ENCODE assay signal across 8 cellular contexts in the genomic region with DNA sequence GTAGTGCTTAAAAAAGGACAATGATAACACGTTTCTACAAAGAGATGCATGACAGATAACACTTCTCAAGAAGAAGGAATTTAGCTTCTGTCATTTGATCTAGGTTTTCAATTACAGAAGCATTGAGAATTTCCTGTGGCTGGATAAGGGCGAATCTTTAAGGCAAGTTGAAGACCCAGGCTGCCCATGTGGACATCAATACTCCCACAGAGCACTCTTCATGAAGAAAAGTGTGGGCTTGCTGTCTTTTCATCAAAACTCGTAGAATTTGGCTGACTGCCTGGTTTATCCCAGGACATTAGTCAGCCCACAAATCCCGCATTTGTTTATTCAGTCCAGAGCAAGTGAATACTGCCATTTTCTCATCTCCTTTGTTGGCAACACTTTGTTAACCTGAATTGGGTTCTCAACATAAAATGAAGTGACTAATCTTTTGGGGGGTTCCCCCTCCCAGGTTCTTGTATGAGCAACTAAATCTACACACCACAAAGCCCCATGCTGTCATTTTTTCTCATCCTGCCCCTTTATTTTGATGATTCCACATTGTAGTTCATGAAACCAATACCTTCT. TPM values are rescaled to one million over a fixed set of nuclear protein-coding genes. Genes with fewer than 3 reads are reported as not detected.
DNase-seq lines count a peak whose midpoint lies in the region; ATAC-seq, FAIRE-seq and TF ChIP-seq lines count a peak whose summit lies in the region.

No MANE protein-coding gene starts in this region.

- TF ChIP-seq POLR2A in GM12878 (IDR thresholded peaks at IDR 0.05; ENCODE audit: low read depth, low read length): no peak

- CTCF ChIA-PET in GM12878 (lab: Yijun Ruan, JAX): interaction anchor here (0.6 to 2.1 kb wide), 8 partner anchors 10 to 238 kb away, joined by 3 to 8 read pairs (median 4); no protein-coding TSS in a partner anchor

- H3K23ac ChIP-seq in trophoblast cell (ENCODE audit: low read length): no peak overlapping the region

- H2AK5ac ChIP-seq in trophoblast cell (ENCODE audit: low read length): no peak overlapping the region

- H3K9me3 ChIP-seq in GM12878 (replicated peaks; ENCODE audit: control insufficient read depth, insufficient read depth, low read length) (no peaks in the 10 kb centered on the region), trophoblast cell (ENCODE audit: insufficient read depth, low read depth, low read length) (no peaks in the 10 kb centered on the region)

- TF ChIP-seq RAD21 in GM12878 (IDR thresholded peaks at IDR 0.05; ENCODE audit: insufficient read depth, low read depth, low read length): no peak

- peaks cover 5% of the 10 kb centered on the region for H3K79me1 ChIP-seq in trophoblast cell (ENCODE audit: low read length)

- H3K4me1 ChIP-seq in GM12878 (ENCODE audit: control insufficient read depth, insufficient read depth, low read length) (no peaks in the 10 kb centered on the region), trophoblast cell (ENCODE audit: control insufficient read depth in 1 of 2, insufficient read depth in 2 of 2, low read length in 2 of 2) (peaks cover 2 to 4% of the 10 kb centered on the region in 2 experiments)

- H2BK5ac ChIP-seq in trophoblast cell (ENCODE audit: low read depth, low read length, poor library complexity): no peak overlapping the region

- H3K36me3 ChIP-seq in GM12878 (ENCODE audit: control insufficient read depth in 2 of 2, insufficient read depth in 2 of 2, low read length in 1 of 2): no peaks in the 10 kb centered on the region
- H3K36me3 ChIP-seq in trophoblast cell (ENCODE audit: control insufficient read depth in 1 of 2, insufficient read depth in 2 of 2, low read length in 2 of 2): no peaks in the 10 kb centered on the region

- no peak overlapping the region for H4K8ac ChIP-seq in trophoblast cell (ENCODE audit: low read depth, low read length)

- H4K12ac ChIP-seq in trophoblast cell (ENCODE audit: low read depth, low read length): no peak overlapping the region

- no peak overlapping the region for H3K4me3 ChIP-seq in GM12878
- H3K4me3 ChIP-seq in trophoblast cell (ENCODE audit: low read depth, low read length): no peak overlapping the region

- 77% methylated on average over 4 of the region's 4 CpGs for WGBS in GM12878 (ENCODE audit: insufficient coverage, insufficient replicate concordance, low lambda C conversion rate, missing lambda C conversion rate)
- no CpG with 5 or more reads among the region's 4 CpGs for WGBS in trophoblast cell (ENCODE audit: extremely low coverage, insufficient coverage, insufficient read length)

- no peak overlapping the region for H3K4me2 ChIP-seq in GM12878 (ENCODE audit: control insufficient read depth, insufficient read depth)
- H3K4me2 ChIP-seq in trophoblast cell (ENCODE audit: low read length): no peak overlapping the region

- H3K79me2 ChIP-seq in GM12878 (ENCODE audit: control insufficient read depth, insufficient read depth, low read length) (no peaks in the 10 kb centered on the region), trophoblast cell (ENCODE audit: control insufficient read depth, insufficient read depth, low read length, poor library complexity) (no peaks in the 10 kb centered on the region)

- no peak for TF ChIP-seq EP300 in GM12878 (IDR thresholded peaks at IDR 0.05; ENCODE audit: borderline replicate concordance in 1 of 2, control insufficient read depth in 1 of 2, low read depth in 2 of 2, low read length in 2 of 2)

- H3K14ac ChIP-seq in trophoblast cell (ENCODE audit: low read length): no peak overlapping the region

- no peak overlapping the region for H3K18ac ChIP-seq in trophoblast cell (ENCODE audit: low read length)

- no peak for FAIRE-seq in GM12878 (lab: Jason Lieb, UNC)

- no peak for TF ChIP-seq CTCF in GM12878 (IDR thresholded peaks at IDR 0.05 in 2 of 3, conservative IDR thresholded peaks at IDR 0.05 in 1 of 3; ENCODE audit: control insufficient read depth in 2 of 3, extremely low read depth in 1 of 3, insufficient read depth in 1 of 3, low read depth in 3 of 3, low read length in 3 of 3)

- H3K9ac ChIP-seq in GM12878 (ENCODE audit: control insufficient read depth, insufficient read depth, low read length) (no peak overlapping the region), trophoblast cell (ENCODE audit: low read length) (no peak overlapping the region)

- no peak overlapping the region for H4K91ac ChIP-seq in trophoblast cell (ENCODE audit: low read depth, low read length)

- intact Hi-C loops in GM12878 (cut with micrococcal nuclease; ENCODE audit: unreplicated experiment): no loop called here

- H3K4ac ChIP-seq in trophoblast cell (ENCODE audit: low read depth, low read length): no peak overlapping the region

- DNase-seq in LHCN-M2 (ENCODE audit: low read depth) (peak; percentile 99), GM12878 (ENCODE audit: low read depth, low spot score) (no peak), trophoblast cell (no peak), cerebellar nuclear complex (lab: John Stamatoyannopoulos, UW) (no peak), NK-92 (lab: John Stamatoyannopoulos, UW; ENCODE audit: unreplicated experiment) (no peak)
- DNase-seq in activated effector memory CD4-positive, alpha-beta T cell treated with Interleukin-2 at 50 U/mL for 16 hours: no peak

- SMC1A ChIA-PET in GM12878 (lab: Charles Lee; ENCODE audit: uncharacterized antibody, unreplicated experiment): interaction anchor here (0.5 to 2.7 kb wide), 4 partner anchors 66 to 221 kb away, joined by 3 to 10 read pairs (median 4); no protein-coding TSS in a partner anchor

- in situ Hi-C loops in GM12878 (cut with MboI): no loop called here

- ATAC-seq in GM18858 (IDR thresholded peaks at IDR 0.05; ENCODE audit: unreplicated experiment): peak; percentile 65
- peak; percentile 42 for ATAC-seq in GM12878
- no peak for ATAC-seq in HG03342 (IDR thresholded peaks at IDR 0.05; ENCODE audit: unreplicated experiment)

- no TSS peak for BruUV-seq in GM12878 (replicated peaks; lab: Mats Ljungman, UMichigan)

- H4K20me1 ChIP-seq in GM12878 (ENCODE audit: control insufficient read depth, insufficient read depth): no peaks in the 10 kb centered on the region

- POLR2A ChIA-PET in GM12878 (lab: Charles Lee): no interaction called here

- RAD21 ChIA-PET in GM12878 (lab: Charles Lee; ENCODE audit: unreplicated experiment): interaction anchor here (1.8 kb wide), 1 partner anchor 67 kb away, joined by 5 read pairs; no protein-coding TSS in a partner anchor

- H3K27ac ChIP-seq in GM12878 (ENCODE audit: control insufficient read depth, insufficient read depth) (no peak overlapping the region), trophoblast cell (ENCODE audit: low read depth, low read length) (no peak overlapping the region)

- no peak overlapping the region for H2BK120ac ChIP-seq in trophoblast cell (ENCODE audit: insufficient read depth, low read length, poor library complexity)

- peak overlapping the region; percentile 64 for H2BK12ac ChIP-seq in trophoblast cell (ENCODE audit: low read length)

- H3K27me3 ChIP-seq in GM12878 (replicated peaks in 1 of 2; ENCODE audit: control insufficient read depth in 2 of 2, insufficient read depth in 2 of 2, low read length in 1 of 2) (no peaks in the 10 kb centered on the region), trophoblast cell (ENCODE audit: insufficient read depth, low read length) (no peaks in the 10 kb centered on the region)

- H2AFZ ChIP-seq in GM12878 (ENCODE audit: control insufficient read depth, low read depth, low read length) (no peak overlapping the region), trophoblast cell (ENCODE audit: insufficient read depth, low read length, poor library complexity) (no peak overlapping the region)

RNA-seq across cellular contexts. Expression of gene CDKN2B, which starts 43.4 kb away (rescaled TPM):
- total RNA-seq in LHCN-M2 (2014; rRNA removed) (8.8 and 14.2 TPM in 2 replicates), GM12878 (2014; rRNA removed) (0.06 and 0.22 TPM in 2 replicates), GM12878 (2014; rRNA removed; fragmentation: Illumina TruSeq; extraction: Trizol) (0.09 and 0.14 TPM in 2 replicates), GM12878 (2021) (0.15 and 0.19 TPM in 2 replicates)
- 7.7 TPM for polyA plus RNA-seq in LHCN-M2 (2012)
- not detected in 2 replicates for total RNA-seq in GM12878 (2013; cell fraction: nucleolus; rRNA removed)
- polyA plus RNA-seq in GM12878 (2011; ENCODE audit: low read depth): 0.08 TPM
- polyA plus RNA-seq in GM12878 (2011; rRNA removed) (0.03 TPM in 1 of 2 replicates, not detected in the other), GM12878 (2014; fragmentation: Illumina TruSeq; extraction: Trizol) (0.03 and 0.06 TPM in 2 replicates), GM12878 (2014; fragmentation: Nextera tagmentation; extraction: Ambion mirVana) (under 1 TPM; 0.04 to 0.08 TPM), GM12878 (2014; rRNA removed) (0.16 and 0.47 TPM in 2 replicates), GM12878 (2016; fragmentation: Nextera tagmentation; extraction: Ambion mirVana) (under 1 TPM in 1 of 2 experiments, not detected in 1; 0.13 TPM)
- polyA plus RNA-seq in GM12878 (2011; cell fraction: cytosol; rRNA removed): 0.03 and 0.12 TPM in 2 replicates
- polyA plus RNA-seq in GM12878 (2011; cell fraction: nucleus; rRNA removed): 0.07 and 0.19 TPM in 2 replicates
- polyA plus RNA-seq in GM12878 (2012): 0.20 and 0.27 TPM in 2 replicates
- 0.07 TPM in 1 of 2 replicates, not detected in the other for polyA minus RNA-seq in GM12878 (2011; rRNA and poly(A)+ RNA removed)
- polyA minus RNA-seq in GM12878 (2011; cell fraction: cytosol; rRNA and poly(A)+ RNA removed): not detected in 2 replicates
- not detected in 2 replicates for polyA minus RNA-seq in GM12878 (2011; cell fraction: nucleus; rRNA and poly(A)+ RNA removed)
- polyA plus RNA-seq in trophoblast cell (2013): 43.3 and 45.4 TPM in 2 replicates

RNA-seq across cellular contexts. Expression of gene CDKN2B-AS1, which starts 57.9 kb away (rescaled TPM):
- total RNA-seq in LHCN-M2 (2014; rRNA removed) (2.9 and 6.2 TPM in 2 replicates), GM12878 (2014; rRNA removed) (1.0 and 2.0 TPM in 2 replicates), GM12878 (2014; rRNA removed; fragmentation: Illumina TruSeq; extraction: Trizol) (1.5 and 1.7 TPM in 2 replicates), GM12878 (2021) (0.98 and 1.3 TPM in 2 replicates)
- polyA plus RNA-seq in LHCN-M2 (2012): 1.1 TPM
- 2.9 and 3.3 TPM in 2 replicates for total RNA-seq in GM12878 (2013; cell fraction: nucleolus; rRNA removed)
- polyA plus RNA-seq in GM12878 (2011; ENCODE audit: low read depth): 0.49 TPM
- polyA plus RNA-seq in GM12878 (2011; rRNA removed) (1.5 and 1.9 TPM in 2 replicates), GM12878 (2014; fragmentation: Illumina TruSeq; extraction: Trizol) (0.38 and 0.69 TPM in 2 replicates), GM12878 (2014; fragmentation: Nextera tagmentation; extraction: Ambion mirVana) (under 1 TPM in 1 of 2 experiments, not detected in 1; 0.22 TPM), GM12878 (2014; rRNA removed) (2.1 and 2.2 TPM in 2 replicates), GM12878 (2016; fragmentation: Nextera tagmentation; extraction: Ambion mirVana) (under 1 TPM; 0.66 to 0.88 TPM)
- 0.55 and 0.94 TPM in 2 replicates for polyA plus RNA-seq in GM12878 (2011; cell fraction: cytosol; rRNA removed)
- 3.2 and 3.3 TPM in 2 replicates for polyA plus RNA-seq in GM12878 (2011; cell fraction: nucleus; rRNA removed)
- polyA plus RNA-seq in GM12878 (2012): 0.54 and 0.67 TPM in 2 replicates
- 1.8 and 2.3 TPM in 2 replicates for polyA minus RNA-seq in GM12878 (2011; rRNA and poly(A)+ RNA removed)
- 0.73 TPM in 1 of 2 replicates, not detected in the other for polyA minus RNA-seq in GM12878 (2011; cell fraction: cytosol; rRNA and poly(A)+ RNA removed)
- 3.9 and 7.8 TPM in 2 replicates for polyA minus RNA-seq in GM12878 (2011; cell fraction: nucleus; rRNA and poly(A)+ RNA removed)
- 0.47 and 0.58 TPM in 2 replicates for polyA plus RNA-seq in trophoblast cell (2013)

RNA-seq across cellular contexts. Expression of gene CDKN2A, which starts 58.3 kb away (rescaled TPM):
- 310 and 321 TPM in 2 replicates for total RNA-seq in LHCN-M2 (2014; rRNA removed)
- 269 TPM for polyA plus RNA-seq in LHCN-M2 (2012)
- 4.5 and 7.0 TPM in 2 replicates for total RNA-seq in GM12878 (2013; cell fraction: nucleolus; rRNA removed)
- total RNA-seq in GM12878 (2014; rRNA removed): 29.0 and 34.5 TPM in 2 replicates
- total RNA-seq in GM12878 (2014; rRNA removed; fragmentation: Illumina TruSeq; extraction: Trizol): 5.6 and 6.1 TPM in 2 replicates
- total RNA-seq in GM12878 (2021): 28.0 and 30.6 TPM in 2 replicates
- polyA plus RNA-seq in GM12878 (2011; ENCODE audit: low read depth): 3.2 TPM
- polyA plus RNA-seq in GM12878 (2011; rRNA removed): 5.3 and 6.3 TPM in 2 replicates
- 10.1 and 22.5 TPM in 2 replicates for polyA plus RNA-seq in GM12878 (2011; cell fraction: cytosol; rRNA removed)
- 13.3 and 21.0 TPM in 2 replicates for polyA plus RNA-seq in GM12878 (2011; cell fraction: nucleus; rRNA removed)
- 20.0 and 21.9 TPM in 2 replicates for polyA plus RNA-seq in GM12878 (2012)
- polyA plus RNA-seq in GM12878 (2014; fragmentation: Illumina TruSeq; extraction: Trizol): 3.9 and 8.8 TPM in 2 replicates
- 1 to 10 TPM in 1 of 2 experiments, under 1 TPM in 1; 0.84 to 2.3 TPM for polyA plus RNA-seq in GM12878 (2014; fragmentation: Nextera tagmentation; extraction: Ambion mirVana)
- 40.1 and 48.7 TPM in 2 replicates for polyA plus RNA-seq in GM12878 (2014; rRNA removed)
- polyA plus RNA-seq in GM12878 (2016; fragmentation: Nextera tagmentation; extraction: Ambion mirVana): 10 to 100 TPM; 32.1 to 41.2 TPM
- polyA minus RNA-seq in GM12878 (2011; rRNA and poly(A)+ RNA removed): 2.9 and 3.0 TPM in 2 replicates
- 5.7 and 6.1 TPM in 2 replicates for polyA minus RNA-seq in GM12878 (2011; cell fraction: cytosol; rRNA and poly(A)+ RNA removed)
- polyA minus RNA-seq in GM12878 (2011; cell fraction: nucleus; rRNA and poly(A)+ RNA removed): 4.4 and 11.1 TPM in 2 replicates
- polyA plus RNA-seq in trophoblast cell (2013): 9.6 and 11.0 TPM in 2 replicates
